ENCODE assay signal across 1 cellular context in the genomic region with DNA sequence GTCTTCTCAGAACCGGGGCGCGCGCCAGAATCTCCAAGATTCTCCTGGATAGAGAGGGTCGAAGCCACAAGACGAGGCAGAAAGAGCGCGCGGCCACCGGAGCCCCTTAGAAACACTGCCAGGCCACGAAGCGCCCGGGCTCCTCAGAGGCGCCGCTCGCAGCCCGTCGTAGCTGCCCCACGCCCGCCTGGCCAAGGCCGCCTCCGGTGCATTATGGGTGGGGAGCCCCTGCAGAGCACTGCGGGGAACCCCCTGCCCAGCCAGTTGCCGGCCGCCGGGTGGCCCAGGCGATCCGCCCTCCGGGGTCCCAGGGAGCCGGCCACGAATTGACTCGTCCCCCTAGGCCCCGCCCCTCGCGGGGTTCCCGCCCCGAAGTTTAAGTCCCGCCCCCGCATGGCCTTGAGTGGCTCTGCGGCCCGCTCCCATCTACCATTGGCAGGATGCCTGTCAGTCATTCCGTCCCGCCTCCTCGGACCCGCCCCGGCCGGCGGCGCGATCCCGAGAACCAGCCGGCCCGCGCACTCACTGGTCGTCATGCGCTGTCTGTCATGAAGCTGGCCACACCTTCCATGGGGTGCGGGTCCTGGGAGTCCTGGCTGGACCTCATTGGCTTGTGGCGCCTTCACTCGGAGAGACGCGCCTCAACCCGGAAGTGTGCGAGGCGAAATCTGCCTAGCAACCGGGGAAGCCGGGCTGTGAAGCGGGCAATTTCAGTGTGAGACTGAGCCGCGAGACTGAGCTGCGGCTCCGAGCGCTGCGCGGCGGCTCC.
TF ChIP-seq lines count a peak whose summit lies in the region.

No MANE protein-coding gene starts in this region.

TF ChIP-seq in HepG2, 621 proteins besides CTCF, POLR2A, EP300 and RAD21 (continued from another document and continues in another):
- no peak for TF ChIP-seq STAT6 (CRISPR knock-in tag; IDR thresholded peaks at IDR 0.05; ENCODE audit: borderline replicate concordance)
- peak; percentile 41; the same call in 1 of the 2 replicates for TF ChIP-seq BORCS8-MEF2B (CRISPR knock-in tag; IDR thresholded peaks at IDR 0.05)
- TF ChIP-seq, protein P1, sequence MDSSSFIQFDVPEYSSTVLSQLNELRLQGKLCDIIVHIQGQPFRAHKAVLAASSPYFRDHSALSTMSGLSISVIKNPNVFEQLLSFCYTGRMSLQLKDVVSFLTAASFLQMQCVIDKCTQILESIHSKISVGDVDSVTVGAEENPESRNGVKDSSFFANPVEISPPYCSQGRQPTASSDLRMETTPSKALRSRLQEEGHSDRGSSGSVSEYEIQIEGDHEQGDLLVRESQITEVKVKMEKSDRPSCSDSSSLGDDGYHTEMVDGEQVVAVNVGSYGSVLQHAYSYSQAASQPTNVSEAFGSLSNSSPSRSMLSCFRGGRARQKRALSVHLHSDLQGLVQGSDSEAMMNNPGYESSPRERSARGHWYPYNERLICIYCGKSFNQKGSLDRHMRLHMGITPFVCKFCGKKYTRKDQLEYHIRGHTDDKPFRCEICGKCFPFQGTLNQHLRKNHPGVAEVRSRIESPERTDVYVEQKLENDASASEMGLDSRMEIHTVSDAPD (CRISPR knock-in tag; IDR thresholded peaks at IDR 0.05): peak; percentile 89
- TF ChIP-seq, protein P2, sequence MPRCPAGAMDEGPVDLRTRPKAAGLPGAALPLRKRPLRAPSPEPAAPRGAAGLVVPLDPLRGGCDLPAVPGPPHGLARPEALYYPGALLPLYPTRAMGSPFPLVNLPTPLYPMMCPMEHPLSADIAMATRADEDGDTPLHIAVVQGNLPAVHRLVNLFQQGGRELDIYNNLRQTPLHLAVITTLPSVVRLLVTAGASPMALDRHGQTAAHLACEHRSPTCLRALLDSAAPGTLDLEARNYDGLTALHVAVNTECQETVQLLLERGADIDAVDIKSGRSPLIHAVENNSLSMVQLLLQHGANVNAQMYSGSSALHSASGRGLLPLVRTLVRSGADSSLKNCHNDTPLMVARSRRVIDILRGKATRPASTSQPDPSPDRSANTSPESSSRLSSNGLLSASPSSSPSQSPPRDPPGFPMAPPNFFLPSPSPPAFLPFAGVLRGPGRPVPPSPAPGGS (CRISPR knock-in tag; IDR thresholded peaks at IDR 0.05): no peak
- TF ChIP-seq CSRNP1 (CRISPR knock-in tag; IDR thresholded peaks at IDR 0.05): peak; percentile 74; the same call in 1 of the 2 replicates
- 0 out of 2 replicates have a peak, but pooled peaks have one; percentile 41 for TF ChIP-seq IRF2 (CRISPR knock-in tag; IDR thresholded peaks at IDR 0.05)
- peak; percentile 76 for TF ChIP-seq HOXA3 (CRISPR knock-in tag; IDR thresholded peaks at IDR 0.05)
- TF ChIP-seq ZNF710 (CRISPR knock-in tag; IDR thresholded peaks at IDR 0.05; ENCODE audit: borderline replicate concordance): peak; percentile 43; the same call in 1 of the 2 replicates
- peak; percentile 91 for TF ChIP-seq GABPB1 (CRISPR knock-in tag; IDR thresholded peaks at IDR 0.05)
- TF ChIP-seq SATB2 (CRISPR knock-in tag; IDR thresholded peaks at IDR 0.05): no peak
- peak; percentile 34; the same call in 1 of the 2 replicates for TF ChIP-seq ZNF614 (CRISPR knock-in tag; IDR thresholded peaks at IDR 0.05; ENCODE audit: borderline replicate concordance)
- TF ChIP-seq, protein P3, sequence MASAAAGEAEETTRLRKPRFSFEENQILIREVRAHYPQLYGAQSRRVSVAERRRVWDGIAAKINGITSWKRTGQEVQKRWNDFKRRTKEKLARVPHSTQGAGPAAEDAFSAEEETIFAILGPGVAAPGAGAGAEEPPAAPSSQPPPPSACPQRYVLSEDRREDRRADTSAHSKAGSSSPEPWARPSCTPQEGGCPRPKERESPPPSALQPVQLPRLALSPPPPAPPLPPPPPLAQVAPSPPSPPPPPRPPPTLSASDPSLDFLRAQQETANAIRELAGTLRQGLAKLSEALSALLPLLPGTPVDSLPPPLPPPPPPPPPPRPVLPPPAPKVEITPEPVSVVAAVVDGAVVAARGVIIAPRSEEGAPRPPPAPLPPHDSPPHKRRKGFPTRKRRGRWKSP (CRISPR knock-in tag; IDR thresholded peaks at IDR 0.05): peak; percentile 6; the same call in 1 of the 2 replicates
- peak; percentile 100 for TF ChIP-seq ZXDC (CRISPR knock-in tag; IDR thresholded peaks at IDR 0.05)
- TF ChIP-seq RELA (CRISPR knock-in tag; IDR thresholded peaks at IDR 0.05): no peak
- peak; percentile 59; the same call in 1 of the 2 replicates for TF ChIP-seq KDM3A (CRISPR knock-in tag; IDR thresholded peaks at IDR 0.05; ENCODE audit: low read depth)
- TF ChIP-seq, protein P4, sequence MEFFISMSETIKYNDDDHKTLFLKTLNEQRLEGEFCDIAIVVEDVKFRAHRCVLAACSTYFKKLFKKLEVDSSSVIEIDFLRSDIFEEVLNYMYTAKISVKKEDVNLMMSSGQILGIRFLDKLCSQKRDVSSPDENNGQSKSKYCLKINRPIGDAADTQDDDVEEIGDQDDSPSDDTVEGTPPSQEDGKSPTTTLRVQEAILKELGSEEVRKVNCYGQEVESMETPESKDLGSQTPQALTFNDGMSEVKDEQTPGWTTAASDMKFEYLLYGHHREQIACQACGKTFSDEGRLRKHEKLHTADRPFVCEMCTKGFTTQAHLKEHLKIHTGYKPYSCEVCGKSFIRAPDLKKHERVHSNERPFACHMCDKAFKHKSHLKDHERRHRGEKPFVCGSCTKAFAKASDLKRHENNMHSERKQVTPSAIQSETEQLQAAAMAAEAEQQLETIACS (CRISPR knock-in tag; IDR thresholded peaks at IDR 0.05): peak; percentile 92
- TF ChIP-seq PHF20 (CRISPR knock-in tag; IDR thresholded peaks at IDR 0.05): peak; percentile 46
- no peak for TF ChIP-seq ZNF562 (CRISPR knock-in tag; IDR thresholded peaks at IDR 0.05; ENCODE audit: borderline replicate concordance)
- 0 out of 2 replicates have a peak, but pooled peaks have one; percentile 34 for TF ChIP-seq TFE3 (CRISPR knock-in tag; IDR thresholded peaks at IDR 0.05)
